1 cellular context compared by ENCODE assay signal in the genomic region with DNA sequence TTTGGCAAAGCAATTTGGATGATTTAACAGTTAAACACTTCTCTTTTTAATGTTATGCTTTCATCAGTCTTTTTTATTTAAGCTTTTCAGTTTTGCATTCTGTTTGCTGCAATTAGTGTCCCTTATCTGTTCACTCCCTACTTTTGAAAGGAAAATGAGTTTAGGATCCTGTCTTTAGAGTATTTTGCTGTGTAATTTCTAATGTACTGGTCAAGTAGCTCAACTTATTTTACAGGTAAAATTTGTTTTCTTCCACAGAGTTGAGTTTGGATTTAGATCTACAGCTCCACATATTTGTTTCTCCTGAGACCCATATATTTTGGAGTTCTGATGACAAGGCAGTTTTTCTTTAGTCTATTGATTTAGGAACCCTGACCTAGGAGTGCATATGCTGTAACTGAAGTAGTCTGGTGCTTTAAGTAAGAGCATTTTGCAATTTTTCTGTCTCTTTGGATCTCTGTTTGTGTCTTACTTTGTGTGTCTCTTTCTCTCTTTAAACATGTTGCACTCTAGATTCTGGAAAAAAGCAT.
TF ChIP-seq lines count a peak whose summit lies in the region.

No MANE protein-coding gene starts in this region.

TF ChIP-seq in HepG2, 621 proteins besides CTCF, POLR2A, EP300 and RAD21:
- TF ChIP-seq MAFK (conservative IDR thresholded peaks at IDR 0.05 in 1 of 2, IDR thresholded peaks at IDR 0.05 in 1 of 2; ENCODE audit: low read length in 2 of 2) (peak; percentile 71 to 82; a peak in 3 of 4 replicates), ATRX (CRISPR knock-in tag; IDR thresholded peaks at IDR 0.05; ENCODE audit: borderline replicate concordance) (no peak), MAFF (IDR thresholded peaks at IDR 0.05; ENCODE audit: low read depth, low read length) (peak; percentile 72), SAFB2 (CRISPR knock-in tag; IDR thresholded peaks at IDR 0.05; ENCODE audit: borderline replicate concordance, low read depth) (no peak), AGO2 (optimal IDR thresholded peaks at IDR 0.05; ENCODE audit: low read depth, low read length) (no peak), ZFP36 (IDR thresholded peaks at IDR 0.05; ENCODE audit: borderline replicate concordance, low read depth, low read length, partially characterized antibody) (no peak), RARG (CRISPR knock-in tag; IDR thresholded peaks at IDR 0.05; ENCODE audit: low read depth) (no peak), TEAD2 (CRISPR knock-in tag; IDR thresholded peaks at IDR 0.05) (no peak), PCBP2 (optimal IDR thresholded peaks at IDR 0.05; ENCODE audit: low read depth, low read length, poor library complexity, severe bottlenecking) (no peak), ZNF256 (CRISPR knock-in tag; conservative IDR thresholded peaks at IDR 0.05) (no peak), ZNF274 (CRISPR knock-in tag; IDR thresholded peaks at IDR 0.05) (no peak), ZNF337 (CRISPR knock-in tag; IDR thresholded peaks at IDR 0.05; ENCODE audit: borderline replicate concordance, low read depth) (no peak), EED (CRISPR knock-in tag; IDR thresholded peaks at IDR 0.05) (no peak), ZBTB3 (CRISPR knock-in tag; IDR thresholded peaks at IDR 0.05; ENCODE audit: borderline replicate concordance, low read depth) (no peak)
- TF ChIP-seq, protein P1, sequence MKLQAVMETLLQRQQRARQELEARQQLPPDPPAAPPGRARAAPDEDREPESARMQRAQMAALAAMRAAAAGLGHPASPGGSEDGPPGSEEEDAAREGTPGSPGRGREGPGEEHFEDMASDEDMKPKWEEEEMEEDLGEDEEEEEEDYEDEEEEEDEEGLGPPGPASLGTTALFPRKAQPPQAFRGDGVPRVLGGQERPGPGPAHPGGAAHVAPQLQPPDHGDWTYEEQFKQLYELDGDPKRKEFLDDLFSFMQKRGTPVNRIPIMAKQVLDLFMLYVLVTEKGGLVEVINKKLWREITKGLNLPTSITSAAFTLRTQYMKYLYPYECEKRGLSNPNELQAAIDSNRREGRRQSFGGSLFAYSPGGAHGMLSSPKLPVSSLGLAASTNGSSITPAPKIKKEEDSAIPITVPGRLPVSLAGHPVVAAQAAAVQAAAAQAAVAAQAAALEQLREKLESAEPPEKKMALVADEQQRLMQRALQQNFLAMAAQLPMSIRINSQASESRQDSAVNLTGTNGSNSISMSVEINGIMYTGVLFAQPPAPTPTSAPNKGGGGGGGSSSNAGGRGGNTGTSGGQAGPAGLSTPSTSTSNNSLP (IDR thresholded peaks at IDR 0.05; ENCODE audit: low read depth, low read length) = no peak
- TF ChIP-seq, protein P2, sequence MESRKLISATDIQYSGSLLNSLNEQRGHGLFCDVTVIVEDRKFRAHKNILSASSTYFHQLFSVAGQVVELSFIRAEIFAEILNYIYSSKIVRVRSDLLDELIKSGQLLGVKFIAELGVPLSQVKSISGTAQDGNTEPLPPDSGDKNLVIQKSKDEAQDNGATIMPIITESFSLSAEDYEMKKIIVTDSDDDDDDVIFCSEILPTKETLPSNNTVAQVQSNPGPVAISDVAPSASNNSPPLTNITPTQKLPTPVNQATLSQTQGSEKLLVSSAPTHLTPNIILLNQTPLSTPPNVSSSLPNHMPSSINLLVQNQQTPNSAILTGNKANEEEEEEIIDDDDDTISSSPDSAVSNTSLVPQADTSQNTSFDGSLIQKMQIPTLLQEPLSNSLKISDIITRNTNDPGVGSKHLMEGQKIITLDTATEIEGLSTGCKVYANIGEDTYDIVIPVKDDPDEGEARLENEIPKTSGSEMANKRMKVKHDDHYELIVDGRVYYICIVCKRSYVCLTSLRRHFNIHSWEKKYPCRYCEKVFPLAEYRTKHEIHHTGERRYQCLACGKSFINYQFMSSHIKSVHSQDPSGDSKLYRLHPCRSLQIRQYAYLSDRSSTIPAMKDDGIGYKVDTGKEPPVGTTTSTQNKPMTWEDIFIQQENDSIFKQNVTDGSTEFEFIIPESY (CRISPR knock-in tag; IDR thresholded peaks at IDR 0.05) = no peak
